1 cellular context compared by ENCODE assay signal in the genomic region with DNA sequence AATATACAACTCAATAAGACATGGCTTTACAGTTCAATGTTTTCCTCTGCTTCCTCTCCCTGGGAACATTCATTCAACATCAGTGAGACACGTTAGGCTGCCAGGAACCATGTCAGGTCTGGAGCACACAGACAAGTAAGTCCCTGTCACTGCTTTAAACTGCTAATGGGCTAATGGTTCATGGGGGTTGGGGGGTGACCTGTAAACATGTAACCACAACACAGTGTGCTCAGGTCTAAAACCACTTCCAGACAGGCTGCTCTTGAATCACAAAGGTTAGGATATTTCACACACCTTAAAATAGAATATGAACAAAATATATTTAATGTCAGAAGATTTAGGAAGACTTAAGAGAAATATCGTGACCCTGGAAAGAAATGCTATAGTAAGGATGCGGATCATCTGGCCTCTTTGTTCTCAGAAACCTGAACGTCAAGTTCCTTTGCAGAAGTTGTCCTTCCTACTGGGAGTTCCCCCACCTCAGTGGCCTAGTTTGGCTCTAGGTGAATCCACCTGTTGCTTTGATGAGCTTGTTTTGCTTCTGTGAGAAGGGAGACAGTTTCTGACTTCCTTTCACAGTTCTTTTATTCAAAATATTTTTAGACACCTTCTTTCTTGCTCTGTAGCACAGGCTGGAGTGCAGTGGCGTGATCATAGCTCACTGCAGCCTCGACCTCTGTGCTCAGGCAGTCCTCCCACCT.
TF ChIP-seq lines count a peak whose summit lies in the region.

No MANE protein-coding gene starts in this region.

TF ChIP-seq in K562, 482 proteins besides CTCF, POLR2A, EP300 and RAD21:
- TF ChIP-seq CBX8 (IDR thresholded peaks at IDR 0.05; ENCODE audit: borderline replicate concordance, extremely low read depth, low read depth, low read length, poor library complexity, severe bottlenecking) = no peak
